In genomic region chr17:63387941-63388340, GRCh38 we compare ENCODE assay signal across 20 cellular contexts. TPM values are rescaled to one million over a fixed set of nuclear protein-coding genes. Genes with fewer than 3 reads are reported as not detected.
A peak's percentile ranks its signal among the peaks of the same experiment; 100 is the strongest.
DNase-seq lines count a peak whose midpoint lies in the region; ATAC-seq, FAIRE-seq and TF ChIP-seq lines count a peak whose summit lies in the region.
"Had no signal": no experiment of that assay in that cellular context is flagged by ENCODE, and none has a peak within 500 bp of the region (broad histone marks: within the 10 kb centered on the region; RNA-seq: fewer than 3 reads in every experiment).

No MANE protein-coding gene starts in this region.

- H3K4me3 ChIP-seq in cardiac muscle cell, result no peak overlapping the region
- H3K4me3 ChIP-seq in keratinocyte (ENCODE audit: control insufficient read depth in 2 of 3, extremely low read depth in 1 of 3, insufficient read depth in 2 of 3, low read depth in 1 of 3, low read length in 3 of 3), result no peak overlapping the region
- H3K4me3 ChIP-seq: BLaER1 had no signal

- H3K27me3 ChIP-seq in cardiac muscle cell, result no peaks in the 10 kb centered on the region
- no peaks in the 10 kb centered on the region for H3K27me3 ChIP-seq in keratinocyte (ENCODE audit: control insufficient read depth, extremely low read depth, insufficient read depth, low read length)
- H3K27me3 ChIP-seq: BLaER1 had no signal

- peaks cover 24% of the 10 kb centered on the region for H3K36me3 Mint-ChIP-seq in endothelial cell (ENCODE audit: low read depth, unreplicated experiment)

- H3K9me3 Mint-ChIP-seq in endothelial cell (ENCODE audit: unreplicated experiment), result no peaks in the 10 kb centered on the region
- H3K9me3 Mint-ChIP-seq: CD14-positive monocyte; CD4-positive, alpha-beta memory T cell; HFFc6 had no signal

- H3K4me1 Mint-ChIP-seq in endothelial cell (ENCODE audit: unreplicated experiment), result peaks cover 2% of the 10 kb centered on the region
- H3K4me1 Mint-ChIP-seq: CD14-positive monocyte; CD4-positive, alpha-beta memory T cell had no signal

- ATAC-seq in left ventricle myocardium superior (no peak), esophagus mucosa (peak; percentile 62)
- ATAC-seq: HCT116 had no signal

- H3K9me1 ChIP-seq in keratinocyte (ENCODE audit: control insufficient read depth, extremely low read depth, insufficient read depth, low read length), result no peaks in the 10 kb centered on the region

- DNase-seq in cardiac muscle cell (ENCODE audit: low read depth in 1 of 2, low spot score in 1 of 2) (no peak), left ventricle myocardium superior (no peak), endothelial cell (ENCODE audit: low spot score) (no peak), keratinocyte (ENCODE audit: low read depth, low spot score) (no peak), NCI-H1694 (lab: John Stamatoyannopoulos, UW) (no peak), SKM-1 (lab: John Stamatoyannopoulos, UW; ENCODE audit: unreplicated experiment) (no peak)
- no peak for DNase-seq in NK-92 treated with Interleukin-12 subunit alpha and Interleukin-12 subunit beta, amount 100 ng/mL, for 24 hours (lab: John Stamatoyannopoulos, UW)
- DNase-seq: 8988T; Calu3; CD4-positive, alpha-beta memory T cell; DMS79 treated with DMSO at 0.1 percent for 48 hours; GF-D8; GOT3; H7; HFFc6 had no signal

- H3K4me1 ChIP-seq in cardiac muscle cell (ENCODE audit: low read depth), result peaks cover 24% of the 10 kb centered on the region
- peaks cover 8% of the 10 kb centered on the region for H3K4me1 ChIP-seq in keratinocyte (ENCODE audit: control insufficient read depth, extremely low read depth, insufficient read depth, low read length)
- H3K4me1 ChIP-seq: BLaER1 had no signal

- H3K4me2 ChIP-seq in keratinocyte (ENCODE audit: control insufficient read depth, extremely low read depth, insufficient read depth, low read depth, low read length), result no peak overlapping the region
- H3K4me2 ChIP-seq: BLaER1 had no signal

- no peak overlapping the region for H3K4me3 Mint-ChIP-seq in endothelial cell (ENCODE audit: unreplicated experiment)
- H3K4me3 Mint-ChIP-seq: CD14-positive monocyte; CD4-positive, alpha-beta memory T cell; HFFc6 had no signal

- intact Hi-C loops in left ventricle myocardium superior (cut with micrococcal nuclease), result no loop called here

- peak; percentile 17 for FAIRE-seq in keratinocyte (lab: Jason Lieb, UNC)

- dilution Hi-C loops in keratinocyte (cut with MboI; ENCODE audit: extremely low pct_ligation_motif_present, low sequenced_read_pairs), result no loop called here

- peak overlapping the region; percentile 4 for H3K27ac Mint-ChIP-seq in endothelial cell (ENCODE audit: unreplicated experiment)
- H3K27ac Mint-ChIP-seq: CD14-positive monocyte; CD4-positive, alpha-beta memory T cell; HFFc6 had no signal

- peak overlapping the region; percentile 6 for H3K27ac ChIP-seq in cardiac muscle cell
- H3K27ac ChIP-seq in keratinocyte (ENCODE audit: control insufficient read depth, insufficient read depth, low read length), result no peak overlapping the region
- H3K27ac ChIP-seq: BLaER1, HL-60 had no signal

- H3K9me3 ChIP-seq in cardiac muscle cell (ENCODE audit: low read depth) (no peaks in the 10 kb centered on the region), keratinocyte (ENCODE audit: control insufficient read depth, low read depth, low read length) (no peaks in the 10 kb centered on the region)
- H3K9me3 ChIP-seq: BLaER1 had no signal

- H3K36me3 ChIP-seq in cardiac muscle cell, result peaks cover 46% of the 10 kb centered on the region
- H3K36me3 ChIP-seq in keratinocyte (ENCODE audit: control insufficient read depth in 2 of 2, extremely low read depth in 1 of 2, insufficient read depth in 2 of 2, low read length in 2 of 2), result peaks cover 14 to 16% of the 10 kb centered on the region in 2 experiments

- H2AFZ ChIP-seq in keratinocyte (ENCODE audit: control insufficient read depth, low read length), result no peak overlapping the region

- no peaks in the 10 kb centered on the region for H3K79me2 ChIP-seq in keratinocyte (ENCODE audit: control insufficient read depth, insufficient read depth, low read length)

- TF ChIP-seq CTCF in cardiac muscle cell (IDR thresholded peaks at IDR 0.05; ENCODE audit: low read depth, low read length), result no peak
- TF ChIP-seq CTCF in endothelial cell (IDR thresholded peaks at IDR 0.05; ENCODE audit: unreplicated experiment), result no peak
- no peak for TF ChIP-seq CTCF in keratinocyte (optimal IDR thresholded peaks at IDR 0.05 in 1 of 3, IDR thresholded peaks at IDR 0.05 in 1 of 3, conservative IDR thresholded peaks at IDR 0.05 in 1 of 3; ENCODE audit: extremely low read depth in 1 of 3, insufficient read depth in 2 of 3, low read length in 3 of 3)

- no peaks in the 10 kb centered on the region for H4K20me1 ChIP-seq in keratinocyte (ENCODE audit: control insufficient read depth, extremely low read depth, insufficient read depth, low read length)
- H4K20me1 ChIP-seq: BLaER1 had no signal

- H3K9ac ChIP-seq in keratinocyte (ENCODE audit: control insufficient read depth, extremely low read depth, insufficient read depth, low read length), result no peak overlapping the region
- H3K9ac ChIP-seq: BLaER1 had no signal

- peaks cover 3% of the 10 kb centered on the region for H3K27me3 Mint-ChIP-seq in endothelial cell (ENCODE audit: unreplicated experiment)
- H3K27me3 Mint-ChIP-seq: CD4-positive, alpha-beta memory T cell had no signal

RNA-seq across cellular contexts. Expression of gene CYB561, which starts 58.2 kb away (rescaled TPM):
- 7.4 and 11.3 TPM in 2 replicates for total RNA-seq in cardiac muscle cell
- 7.4 and 21.5 TPM in 2 replicates for polyA plus RNA-seq in cardiac muscle cell
- total RNA-seq in left ventricle myocardium superior, result 14.7 TPM
- total RNA-seq in endothelial cell (ENCODE audit: unreplicated experiment), result 57.3 TPM
- total RNA-seq in esophagus mucosa, result 39.7 TPM
- polyA plus RNA-seq in keratinocyte, result 14.4 to 21.8 TPM (median 19.4 TPM) in 3 replicates
- polyA plus RNA-seq in keratinocyte (2011; ENCODE audit: low read depth), result 7.0 TPM
- 13.6 and 18.2 TPM in 2 replicates for polyA plus RNA-seq in keratinocyte (2011; cell fraction: cytosol; rRNA removed)
- 28.7 and 32.5 TPM in 2 replicates for polyA plus RNA-seq in keratinocyte (2011; cell fraction: nucleus; rRNA removed)
- polyA plus RNA-seq in keratinocyte (2012; ENCODE audit: low replicate concordance), result 11.0 and 22.3 TPM in 2 replicates
- 20.9 to 62.2 TPM (median 35.4 TPM) in 3 replicates for polyA minus RNA-seq in keratinocyte
- polyA minus RNA-seq in keratinocyte (2011; cell fraction: cytosol; rRNA and poly(A)+ RNA removed), result 24.7 TPM
- 23.8 and 27.4 TPM in 2 replicates for polyA minus RNA-seq in keratinocyte (2011; cell fraction: nucleus; rRNA and poly(A)+ RNA removed)
